8 cellular contexts compared by ENCODE assay signal in genomic region chr1:203340112-203340804, GRCh38. TPM values are rescaled to one million over a fixed set of nuclear protein-coding genes. Genes with fewer than 3 reads are reported as not detected.
DNase-seq lines count a peak whose midpoint lies in the region; ATAC-seq, FAIRE-seq and TF ChIP-seq lines count a peak whose summit lies in the region.

No MANE protein-coding gene starts in this region.

- H3K36me3 Mint-ChIP-seq in central memory CD8-positive, alpha-beta T cell (ENCODE audit: insufficient read depth): peaks cover 2% of the 10 kb centered on the region

- dilution Hi-C loops in keratinocyte (cut with MboI; ENCODE audit: extremely low pct_ligation_motif_present, low sequenced_read_pairs): no loop called here

- peak; percentile 98 for TF ChIP-seq CTCF in WERI-Rb-1 (IDR thresholded peaks at IDR 0.05; ENCODE audit: low read depth, low read length)
- TF ChIP-seq CTCF in keratinocyte (optimal IDR thresholded peaks at IDR 0.05 in 1 of 3, IDR thresholded peaks at IDR 0.05 in 1 of 3, conservative IDR thresholded peaks at IDR 0.05 in 1 of 3; ENCODE audit: extremely low read depth in 1 of 3, insufficient read depth in 2 of 3, low read length in 3 of 3): peak; percentile 83 to 92 (median 91)

- FAIRE-seq in keratinocyte (lab: Jason Lieb, UNC): peak; percentile 13

- no peak overlapping the region for H3K9ac ChIP-seq in keratinocyte (ENCODE audit: control insufficient read depth, extremely low read depth, insufficient read depth, low read length)

- peaks cover 27% of the 10 kb centered on the region for H3K4me1 Mint-ChIP-seq in central memory CD8-positive, alpha-beta T cell

- no peak overlapping the region for H3K4me3 Mint-ChIP-seq in central memory CD8-positive, alpha-beta T cell

- no peak overlapping the region for H3K4me3 ChIP-seq in WERI-Rb-1 (ENCODE audit: low read depth, low read length)
- H3K4me3 ChIP-seq in keratinocyte (ENCODE audit: control insufficient read depth in 2 of 3, extremely low read depth in 1 of 3, insufficient read depth in 2 of 3, low read depth in 1 of 3, low read length in 3 of 3): no peak overlapping the region

- peaks cover 41% of the 10 kb centered on the region for H3K27me3 Mint-ChIP-seq in central memory CD8-positive, alpha-beta T cell

- peak; percentile 96 for DNase-seq in COLO829 (ENCODE audit: low spot score)
- peak; percentile 62 for DNase-seq in NCI-H226
- peak; percentile 95 for DNase-seq in WERI-Rb-1
- DNase-seq in central memory CD8-positive, alpha-beta T cell (ENCODE audit: low spot score in 2 of 2): peak in 1 of 2 donors; percentile 30
- DNase-seq in keratinocyte (ENCODE audit: low read depth, low spot score): peak; percentile 54
- peak; percentile 56 to 58 for DNase-seq in stimulated activated CD4-positive, alpha-beta T cell treated with anti-CD3 and anti-CD28 coated beads, Interleukin-2, amount 100 ng/mL, for 24 hours

- H2AFZ ChIP-seq in keratinocyte (ENCODE audit: control insufficient read depth, low read length): no peak overlapping the region

- no peak overlapping the region for H3K27ac ChIP-seq in WERI-Rb-1
- H3K27ac ChIP-seq in keratinocyte (ENCODE audit: control insufficient read depth, insufficient read depth, low read length): no peak overlapping the region

- no peaks in the 10 kb centered on the region for H3K9me3 ChIP-seq in WERI-Rb-1 (ENCODE audit: severe bottlenecking)
- H3K9me3 ChIP-seq in keratinocyte (ENCODE audit: control insufficient read depth, low read depth, low read length): no peaks in the 10 kb centered on the region

- no peaks in the 10 kb centered on the region for H4K20me1 ChIP-seq in keratinocyte (ENCODE audit: control insufficient read depth, extremely low read depth, insufficient read depth, low read length)

- H3K4me1 ChIP-seq in keratinocyte (ENCODE audit: control insufficient read depth, extremely low read depth, insufficient read depth, low read length): peaks cover 21% of the 10 kb centered on the region

- no peaks in the 10 kb centered on the region for H3K79me2 ChIP-seq in keratinocyte (ENCODE audit: control insufficient read depth, insufficient read depth, low read length)

- H3K36me3 ChIP-seq in WERI-Rb-1 (no peaks in the 10 kb centered on the region), keratinocyte (ENCODE audit: control insufficient read depth in 2 of 2, extremely low read depth in 1 of 2, insufficient read depth in 2 of 2, low read length in 2 of 2) (no peaks in the 10 kb centered on the region)

- H3K27ac Mint-ChIP-seq in central memory CD8-positive, alpha-beta T cell (ENCODE audit: low read depth): no peak overlapping the region

- H3K9me1 ChIP-seq in keratinocyte (ENCODE audit: control insufficient read depth, extremely low read depth, insufficient read depth, low read length): no peaks in the 10 kb centered on the region

- no peaks in the 10 kb centered on the region for H3K27me3 ChIP-seq in WERI-Rb-1 (ENCODE audit: insufficient read depth, low read depth, severe bottlenecking)
- peaks cover 4% of the 10 kb centered on the region for H3K27me3 ChIP-seq in keratinocyte (ENCODE audit: control insufficient read depth, extremely low read depth, insufficient read depth, low read length)

- ATAC-seq in HG02885 (IDR thresholded peaks at IDR 0.05; ENCODE audit: poor library complexity, unreplicated experiment) (peak; percentile 54), GM19395 (IDR thresholded peaks at IDR 0.05; ENCODE audit: unreplicated experiment) (no peak)
- ATAC-seq in central memory CD8-positive, alpha-beta T cell (replicated peaks; ENCODE audit: extremely low read depth, poor library complexity, severe bottlenecking): peak; percentile 70

- H3K4me2 ChIP-seq in keratinocyte (ENCODE audit: control insufficient read depth, extremely low read depth, insufficient read depth, low read depth, low read length): no peak overlapping the region

- H3K9me3 Mint-ChIP-seq in central memory CD8-positive, alpha-beta T cell: no peaks in the 10 kb centered on the region

RNA-seq across cellular contexts. Expression of gene FMOD, which starts 10.7 kb away (rescaled TPM):
- polyA plus RNA-seq in keratinocyte: 0.39 to 0.47 TPM (median 0.44 TPM) in 3 replicates
- not detected for polyA plus RNA-seq in keratinocyte (2011; ENCODE audit: low read depth)
- 0.18 and 0.27 TPM in 2 replicates for polyA plus RNA-seq in keratinocyte (2011; cell fraction: cytosol; rRNA removed)
- polyA plus RNA-seq in keratinocyte (2011; cell fraction: nucleus; rRNA removed): 0.47 TPM in 2 replicates
- 0.06 and 0.29 TPM in 2 replicates for polyA plus RNA-seq in keratinocyte (2012; ENCODE audit: low replicate concordance)
- 0.46 TPM in 1 of 3 replicates, not detected in the others for polyA minus RNA-seq in keratinocyte
- not detected for polyA minus RNA-seq in keratinocyte (2011; cell fraction: cytosol; rRNA and poly(A)+ RNA removed)
- polyA minus RNA-seq in keratinocyte (2011; cell fraction: nucleus; rRNA and poly(A)+ RNA removed): 0.62 TPM in 1 of 2 replicates, not detected in the other

RNA-seq across cellular contexts. Expression of gene BTG2, which starts 34.9 kb away (rescaled TPM):
- polyA plus RNA-seq in keratinocyte: 52.4 to 230 TPM (median 117 TPM) in 3 replicates
- 28.0 TPM for polyA plus RNA-seq in keratinocyte (2011; ENCODE audit: low read depth)
- polyA plus RNA-seq in keratinocyte (2011; cell fraction: cytosol; rRNA removed): 84.3 and 101 TPM in 2 replicates
- polyA plus RNA-seq in keratinocyte (2011; cell fraction: nucleus; rRNA removed): 278 and 325 TPM in 2 replicates
- 34.6 and 187 TPM in 2 replicates for polyA plus RNA-seq in keratinocyte (2012; ENCODE audit: low replicate concordance)
- polyA minus RNA-seq in keratinocyte: 23.8 to 191 TPM (median 82.3 TPM) in 3 replicates
- polyA minus RNA-seq in keratinocyte (2011; cell fraction: cytosol; rRNA and poly(A)+ RNA removed): 155 TPM
- 145 and 173 TPM in 2 replicates for polyA minus RNA-seq in keratinocyte (2011; cell fraction: nucleus; rRNA and poly(A)+ RNA removed)
